ENCODE assay signal across 14 cellular contexts in genomic region chr17:16962804-16963203, GRCh38. TPM values are rescaled to one million over a fixed set of nuclear protein-coding genes. Genes with fewer than 3 reads are reported as not detected.
DNase-seq lines count a peak whose midpoint lies in the region; ATAC-seq, FAIRE-seq and TF ChIP-seq lines count a peak whose summit lies in the region.
"Had no signal": no experiment of that assay in that cellular context is flagged by ENCODE, and none has a peak within 500 bp of the region (broad histone marks: within the 10 kb centered on the region; RNA-seq: fewer than 3 reads in every experiment).

No MANE protein-coding gene starts in this region.

- no peaks in the 10 kb centered on the region for H3K4me1 ChIP-seq in GM23338 (ENCODE audit: insufficient read depth)
- H3K4me1 ChIP-seq: heart left ventricle had no signal

- H4K20me1 ChIP-seq in GM23338 (replicated peaks; ENCODE audit: insufficient read depth), result no peaks in the 10 kb centered on the region

- no peaks in the 10 kb centered on the region for H3F3A ChIP-seq in GM23338 (replicated peaks; ENCODE audit: low read depth)

- H3K27ac ChIP-seq in GM23338 (ENCODE audit: low read depth), result no peak overlapping the region
- H3K27ac ChIP-seq in CD4-positive, alpha-beta T cell (ENCODE audit: low read depth, low read length), result no peak overlapping the region
- H3K27ac ChIP-seq: heart left ventricle had no signal

- ATAC-seq in GM23338, result no peak
- ATAC-seq in activated CD8-positive, alpha-beta memory T cell treated with anti-CD3 and anti-CD28 coated beads, Interleukin-2, amount 10 ng/mL, durations not matched to agents 7 days and 5 days, result no peak
- no peak for ATAC-seq in CD4-positive, alpha-beta T cell (ENCODE audit: poor library complexity)
- ATAC-seq in GM21447 (IDR thresholded peaks at IDR 0.05; ENCODE audit: unreplicated experiment), result no peak
- ATAC-seq: left colon had no signal

- intact Hi-C loops in CD4-positive, alpha-beta T cell (cut with DNase I, micrococcal nuclease), result no loop called here

- H3K79me2 ChIP-seq in GM23338 (replicated peaks; ENCODE audit: insufficient read depth), result no peaks in the 10 kb centered on the region

- peaks cover 3% of the 10 kb centered on the region for H3K27me3 Mint-ChIP-seq in GM23338 (ENCODE audit: insufficient read depth, low read depth, poor library complexity)
- H3K27me3 Mint-ChIP-seq in activated CD8-positive, alpha-beta memory T cell treated with anti-CD3 and anti-CD28 coated beads, Interleukin-2, amount 10 ng/mL, durations not matched to agents 7 days and 5 days, result peaks cover 39% of the 10 kb centered on the region
- no peaks in the 10 kb centered on the region for H3K27me3 Mint-ChIP-seq in CD4-positive, alpha-beta T cell

- H3K36me3 Mint-ChIP-seq in GM23338 (ENCODE audit: low read depth), result peaks cover 11% of the 10 kb centered on the region; the same call in 2 of the 3 replicates
- H3K36me3 Mint-ChIP-seq in activated CD8-positive, alpha-beta memory T cell treated with anti-CD3 and anti-CD28 coated beads, Interleukin-2, amount 10 ng/mL, durations not matched to agents 7 days and 5 days, result no peaks in the 10 kb centered on the region
- no peaks in the 10 kb centered on the region for H3K36me3 Mint-ChIP-seq in CD4-positive, alpha-beta T cell (ENCODE audit: low read depth)

- H3K9me2 ChIP-seq in GM23338 (ENCODE audit: insufficient read depth), result no peaks in the 10 kb centered on the region

- H3K9me3 ChIP-seq in CD4-positive, alpha-beta T cell (ENCODE audit: control insufficient read depth, low read length), result no peaks in the 10 kb centered on the region

- H3K27me3 ChIP-seq in BJ (ENCODE audit: control insufficient read depth, insufficient read depth, low read length), result peaks cover 5% of the 10 kb centered on the region; the same call in 1 of the 2 replicates
- no peaks in the 10 kb centered on the region for H3K27me3 ChIP-seq in GM23338 (ENCODE audit: insufficient read depth)
- no peaks in the 10 kb centered on the region for H3K27me3 ChIP-seq in CD4-positive, alpha-beta T cell (ENCODE audit: control insufficient read depth, insufficient read depth, low read length)

- CTCF ChIA-PET in BJ (lab: Yijun Ruan, JAX), result interaction anchor here (0.6 kb wide), 1 partner anchor 27 kb away, joined by 4 read pairs; no protein-coding TSS in a partner anchor
- CTCF ChIA-PET in activated CD8-positive, alpha-beta memory T cell treated with anti-CD3 and anti-CD28 coated beads, Interleukin-2, amount 10 ng/mL, durations not matched to agents 7 days and 5 days (lab: Charles Lee), result no interaction called here
- CTCF ChIA-PET in CD4-positive, alpha-beta T cell (lab: Charles Lee), result no interaction called here

- POLR2A ChIA-PET in BJ (lab: Charles Lee), result no interaction called here
- POLR2A ChIA-PET in CD4-positive, alpha-beta T cell (lab: Charles Lee), result no interaction called here

- DNase-seq in BJ (ENCODE audit: low read depth) (no peak), GM23338 (ENCODE audit: low spot score) (peak; percentile 21), RCC 7860 (ENCODE audit: low spot score) (peak; percentile 45), glomerular visceral epithelial cell (ENCODE audit: extremely low spot score) (peak; percentile 8), H4 (ENCODE audit: low spot score) (no peak)
- no peak for DNase-seq in activated CD8-positive, alpha-beta memory T cell treated with anti-CD3 and anti-CD28 coated beads, Interleukin-2, amount 10 ng/mL, durations not matched to agents 7 days and 5 days
- DNase-seq in CD4-positive, alpha-beta T cell, result no peak
- DNase-seq: activated CD4-positive, alpha-beta T cell treated with anti-CD3 and anti-CD28 coated beads for 4 hours; heart left ventricle; left colon; NCI-H1930; NCI-H748 treated with DMSO at 0.1 percent for 48 hours had no signal

- TF ChIP-seq CTCF in BJ (IDR thresholded peaks at IDR 0.05; ENCODE audit: insufficient read depth, low read depth, low read length), result 0 out of 2 replicates have a peak, but pooled peaks have one; percentile 7
- TF ChIP-seq CTCF in GM23338 (conservative IDR thresholded peaks at IDR 0.05; ENCODE audit: low read depth in 2 of 2), result no peak; a peak in 1 of 4 replicates
- no peak for TF ChIP-seq CTCF in CD4-positive, alpha-beta T cell (IDR thresholded peaks at IDR 0.05)

- peaks cover 2% of the 10 kb centered on the region; the same call in 1 of the 3 replicates for H3K4me1 Mint-ChIP-seq in GM23338
- no peaks in the 10 kb centered on the region for H3K4me1 Mint-ChIP-seq in activated CD8-positive, alpha-beta memory T cell treated with anti-CD3 and anti-CD28 coated beads, Interleukin-2, amount 10 ng/mL, durations not matched to agents 7 days and 5 days
- H3K4me1 Mint-ChIP-seq in CD4-positive, alpha-beta T cell (ENCODE audit: low read depth), result no peaks in the 10 kb centered on the region
- H3K4me1 Mint-ChIP-seq: nephron had no signal

- H2AFZ ChIP-seq in GM23338, result no peak overlapping the region

- H3K36me3 ChIP-seq in BJ (ENCODE audit: control insufficient read depth, insufficient read depth, low read length) (no peaks in the 10 kb centered on the region), GM23338 (ENCODE audit: insufficient read depth) (no peaks in the 10 kb centered on the region)
- H3K36me3 ChIP-seq: heart left ventricle had no signal

- FAIRE-seq in RCC 7860 (lab: Jason Lieb, UNC), result peak; percentile 23

- no peak overlapping the region for H3K4me3 Mint-ChIP-seq in GM23338
- H3K4me3 Mint-ChIP-seq in activated CD8-positive, alpha-beta memory T cell treated with anti-CD3 and anti-CD28 coated beads, Interleukin-2, amount 10 ng/mL, durations not matched to agents 7 days and 5 days, result no peak overlapping the region
- H3K4me3 Mint-ChIP-seq in CD4-positive, alpha-beta T cell, result no peak overlapping the region
- H3K4me3 Mint-ChIP-seq: nephron had no signal

- H3K4me3 ChIP-seq in BJ (ENCODE audit: low read depth, low read length), result no peak overlapping the region
- H3K4me3 ChIP-seq in GM23338, result no peak overlapping the region
- H3K4me3 ChIP-seq: heart left ventricle had no signal

- H3K4me2 ChIP-seq in GM23338, result no peak overlapping the region

- H3K9me3 Mint-ChIP-seq in GM23338, result peaks cover 30% of the 10 kb centered on the region
- no peaks in the 10 kb centered on the region for H3K9me3 Mint-ChIP-seq in activated CD8-positive, alpha-beta memory T cell treated with anti-CD3 and anti-CD28 coated beads, Interleukin-2, amount 10 ng/mL, durations not matched to agents 7 days and 5 days (ENCODE audit: low read depth)
- no peaks in the 10 kb centered on the region for H3K9me3 Mint-ChIP-seq in CD4-positive, alpha-beta T cell

- H3K27ac Mint-ChIP-seq in GM23338, result no peak overlapping the region
- H3K27ac Mint-ChIP-seq in activated CD8-positive, alpha-beta memory T cell treated with anti-CD3 and anti-CD28 coated beads, Interleukin-2, amount 10 ng/mL, durations not matched to agents 7 days and 5 days, result no peak overlapping the region
- H3K27ac Mint-ChIP-seq in CD4-positive, alpha-beta T cell, result no peak overlapping the region
- H3K27ac Mint-ChIP-seq: nephron had no signal

TF ChIP-seq in GM23338, 12 proteins besides CTCF, POLR2A, EP300 and RAD21:
- TF ChIP-seq ZNF331 (CRISPR knock-in tag; IDR thresholded peaks at IDR 0.05; ENCODE audit: low read depth) (no peak), STAT1 (IDR thresholded peaks at IDR 0.05; ENCODE audit: unreplicated experiment) (no peak), ZNF114 (CRISPR knock-in tag; IDR thresholded peaks at IDR 0.05) (no peak), CREB1 (CRISPR knock-in tag; IDR thresholded peaks at IDR 0.05; ENCODE audit: low read depth) (no peak), EZH2phosphoT487 (IDR thresholded peaks at IDR 0.05; ENCODE audit: unreplicated experiment) (no peak), NANOG (IDR thresholded peaks at IDR 0.05; ENCODE audit: borderline replicate concordance) (no peak), EZH2 (IDR thresholded peaks at IDR 0.05; ENCODE audit: low read depth, unreplicated experiment) (no peak), REST (IDR thresholded peaks at IDR 0.05; ENCODE audit: unreplicated experiment) (no peak)
TF ChIP-seq in GM23338: peak in this region for 0.

RNA-seq across cellular contexts. Expression of gene TNFRSF13B, which starts 9.1 kb away (rescaled TPM):
- polyA plus RNA-seq in BJ (2011; rRNA removed), result not detected in 2 replicates
- polyA minus RNA-seq in BJ (2011; rRNA and poly(A)+ RNA removed), result not detected in 2 replicates
- total RNA-seq in GM23338 (2014; rRNA removed; shearing (Covaris generic)), result not detected in 2 replicates
- 0.16 and 0.24 TPM in 2 replicates for polyA plus RNA-seq in GM23338 (2016; fragmentation: Nextera tagmentation; extraction: Ambion mirVana)
- total RNA-seq in activated CD8-positive, alpha-beta memory T cell treated with anti-CD3 and anti-CD28 coated beads, Interleukin-2, amount 10 ng/mL, durations not matched to agents 7 days and 5 days, result not detected
- total RNA-seq in CD4-positive, alpha-beta T cell, result not detected
- not detected in 2 replicates for total RNA-seq in H4 (2014; rRNA removed; shearing (Covaris generic))
- total RNA-seq: heart left ventricle had no signal
- polyA plus RNA-seq: heart left ventricle had no signal

Comparison
In these comparisons a context has a peak if more than half of its experiments do, and no peak if none do; other contexts are left out.
1. DNase-seq: peak in GM23338 (single experiment), RCC 7860 (single experiment) and glomerular visceral epithelial cell (single experiment); none in BJ (single experiment), activated CD8-positive, alpha-beta memory T cell treated with anti-CD3 and anti-CD28 coated beads, Interleukin-2, amount 10 ng/mL, durations not matched to agents 7 days and 5 days (single experiment), CD4-positive, alpha-beta T cell (0 of 10) and H4 (single experiment).